In genomic region chr1:156860113-156860638, GRCh38 we compare ENCODE assay signal across 8 cellular contexts. TPM values are rescaled to one million over a fixed set of nuclear protein-coding genes. Genes with fewer than 3 reads are reported as not detected.
DNase-seq lines count a peak whose midpoint lies in the region; ATAC-seq, FAIRE-seq and TF ChIP-seq lines count a peak whose summit lies in the region.

No MANE protein-coding gene starts in this region.

- no peak overlapping the region for H3K27ac ChIP-seq in esophagus squamous epithelium
- no peak overlapping the region for H3K27ac ChIP-seq in subcutaneous abdominal adipose tissue (ENCODE audit: low read depth, low read length)

- POLR2A ChIA-PET in naive thymus-derived CD8-positive, alpha-beta T cell (lab: Charles Lee): interaction anchor here (0.6 to 3.0 kb wide), 8 partner anchors 11 to 134 kb away, joined by 3 to 13 read pairs (median 4); partner anchors contain the start of gene HDGF

- H3K4me3 ChIP-seq in AG09309 (ENCODE audit: control insufficient read depth, low read depth, low read length): peak overlapping the region; percentile 42
- peak overlapping the region; percentile 4 to 61 (median 30) for H3K4me3 ChIP-seq in esophagus squamous epithelium
- H3K4me3 ChIP-seq in subcutaneous abdominal adipose tissue (ENCODE audit: low read depth in 1 of 5, low read length in 5 of 5): peak overlapping the region in 4 of 5 donors; percentile 21 to 53 (median 44)

- H3K27me3 ChIP-seq in esophagus squamous epithelium: peaks cover 8 to 90% (median 23%) of the 10 kb centered on the region in 4 donors
- H3K27me3 ChIP-seq in subcutaneous abdominal adipose tissue (ENCODE audit: control insufficient read depth in 5 of 5, insufficient read depth in 4 of 5, low read length in 5 of 5): peaks cover 30 to 77% (median 73%) of the 10 kb centered on the region in 5 donors

- peak overlapping the region; percentile 72 to 92 (median 83) for H3K4me3 Mint-ChIP-seq in naive thymus-derived CD8-positive, alpha-beta T cell

- H3K9ac ChIP-seq in subcutaneous abdominal adipose tissue (ENCODE audit: low read length in 5 of 5): no peak overlapping the region

- intact Hi-C loops in esophagus squamous epithelium (cut with DNase I): no loop called here

- H3K36me3 ChIP-seq in esophagus squamous epithelium (no peaks in the 10 kb centered on the region), subcutaneous abdominal adipose tissue (ENCODE audit: control insufficient read depth in 5 of 5, insufficient read depth in 5 of 5, low read length in 5 of 5) (no peaks in the 10 kb centered on the region)

- TF ChIP-seq POLR2A in esophagus squamous epithelium (IDR thresholded peaks at IDR 0.05): no peak

- peak; percentile 65 to 69 for ATAC-seq in naive thymus-derived CD8-positive, alpha-beta T cell
- no peak for ATAC-seq in HG03457 (IDR thresholded peaks at IDR 0.05; ENCODE audit: unreplicated experiment)

- 1% methylated on average over 8 to 28 of the region's 35 CpGs for WGBS in esophagus squamous epithelium, 2 donors

- DNase-seq in AG09309 (ENCODE audit: low read depth) (no peak), GM19239 (ENCODE audit: insufficient read length, low spot score) (peak; percentile 81), NCI-H69 (lab: John Stamatoyannopoulos, UW) (peak; percentile 86), activated T-cell treated with anti-CD3 and anti-CD28 coated beads for 48 hours (ENCODE audit: low read depth) (peak; percentile 62), esophagus squamous epithelium (lab: John Stamatoyannopoulos, UW) (no peak)
- peak; percentile 27 to 69 (median 56) for DNase-seq in naive thymus-derived CD8-positive, alpha-beta T cell

- H3K4me1 Mint-ChIP-seq in naive thymus-derived CD8-positive, alpha-beta T cell: peaks cover 11 to 37% (median 28%) of the 10 kb centered on the region in 4 donors

- no peak for FAIRE-seq in GM19239 (lab: Jason Lieb, UNC)

- peaks cover 21 to 69% (median 43%) of the 10 kb centered on the region in 5 donors for H3K27me3 Mint-ChIP-seq in naive thymus-derived CD8-positive, alpha-beta T cell

- TF ChIP-seq CTCF in AG09309 (IDR thresholded peaks at IDR 0.05; ENCODE audit: control insufficient read depth, insufficient read depth, low read depth, low read length, missing control alignments) (peak; percentile 86), esophagus squamous epithelium (IDR thresholded peaks at IDR 0.05) (peak; percentile 55 to 80 (median 73))

- H3K9me3 Mint-ChIP-seq in naive thymus-derived CD8-positive, alpha-beta T cell: no peaks in the 10 kb centered on the region

- no peaks in the 10 kb centered on the region for H3K9me3 ChIP-seq in esophagus squamous epithelium
- H3K9me3 ChIP-seq in subcutaneous abdominal adipose tissue (ENCODE audit: control insufficient read depth in 5 of 5, low read length in 5 of 5): no peaks in the 10 kb centered on the region

- H3K36me3 Mint-ChIP-seq in naive thymus-derived CD8-positive, alpha-beta T cell: no peaks in the 10 kb centered on the region

- H3K4me1 ChIP-seq in esophagus squamous epithelium: peaks cover 24 to 32% (median 28%) of the 10 kb centered on the region in 3 donors
- peaks cover 4 to 29% (median 24%) of the 10 kb centered on the region in 5 donors for H3K4me1 ChIP-seq in subcutaneous abdominal adipose tissue (ENCODE audit: control insufficient read depth in 5 of 5, insufficient read depth in 5 of 5, low read length in 5 of 5)

- peak overlapping the region in 5 of 10 donors; percentile 14 to 69 (median 64) for H3K27ac Mint-ChIP-seq in naive thymus-derived CD8-positive, alpha-beta T cell

RNA-seq across cellular contexts. Expression of gene NTRK1, which starts 0.5 kb away (rescaled TPM):
- total RNA-seq in esophagus squamous epithelium: under 1 TPM in 2 of 4 donors, not detected in 2; 0.09 to 0.57 TPM
- not detected for total RNA-seq in naive thymus-derived CD8-positive, alpha-beta T cell
- under 1 TPM in 2 of 3 donors, not detected in 1; 0.14 to 0.25 TPM for polyA plus RNA-seq in naive thymus-derived CD8-positive, alpha-beta T cell

RNA-seq across cellular contexts. Expression of gene INSRR, which starts 1.3 kb away (rescaled TPM):
- not detected for total RNA-seq in esophagus squamous epithelium
- total RNA-seq in naive thymus-derived CD8-positive, alpha-beta T cell: not detected
- polyA plus RNA-seq in naive thymus-derived CD8-positive, alpha-beta T cell: not detected

RNA-seq across cellular contexts. Expression of gene PEAR1, which starts 33.3 kb away (rescaled TPM):
- total RNA-seq in esophagus squamous epithelium: 1 to 10 TPM; 1.1 to 4.6 (median 2.7) TPM
- total RNA-seq in naive thymus-derived CD8-positive, alpha-beta T cell: under 1 TPM in 1 of 2 experiments, not detected in 1; 0.11 TPM
- polyA plus RNA-seq in naive thymus-derived CD8-positive, alpha-beta T cell: not detected

RNA-seq across cellular contexts. Expression of gene SH2D2A, which starts 43.5 kb away (rescaled TPM):
- total RNA-seq in esophagus squamous epithelium: 1 to 10 TPM in 2 of 4 donors, under 1 TPM in 1, not detected in 1; 0.32 to 2.0 (median 1.7) TPM
- total RNA-seq in naive thymus-derived CD8-positive, alpha-beta T cell: 10 to 100 TPM; 24.3 to 24.7 TPM
- 10 to 100 TPM; 23.6 to 31.5 (median 25.6) TPM for polyA plus RNA-seq in naive thymus-derived CD8-positive, alpha-beta T cell

Comparison
In these comparisons a context has a peak if more than half of its experiments do, and no peak if none do; other contexts are left out.
1. DNase-seq: peak in GM19239 (single experiment), NCI-H69 (single experiment), activated T-cell treated with anti-CD3 and anti-CD28 coated beads for 48 hours (single experiment) and naive thymus-derived CD8-positive, alpha-beta T cell (10 of 10); none in AG09309 (single experiment) and esophagus squamous epithelium (single experiment).
2. Peak in every context shown above with its lines, with median percentiles within 50 percentile points of each other: H3K4me3 ChIP-seq.